In genomic region chr6:85674604-85675003, GRCh38 we compare ENCODE assay signal across 9 cellular contexts. TPM values are rescaled to one million over a fixed set of nuclear protein-coding genes. Genes with fewer than 3 reads are reported as not detected.
A peak's percentile ranks its signal among the peaks of the same experiment; 100 is the strongest.
DNase-seq lines count a peak whose midpoint lies in the region; ATAC-seq and TF ChIP-seq lines count a peak whose summit lies in the region.
"Had no signal": no experiment of that assay in that cellular context is flagged by ENCODE, and none has a peak within 500 bp of the region (broad histone marks: within the 10 kb centered on the region; RNA-seq: fewer than 3 reads in every experiment).

No MANE protein-coding gene starts in this region.

- H3K9me3 Mint-ChIP-seq in Calu3 (ENCODE audit: low read depth, unreplicated experiment), result no peaks in the 10 kb centered on the region
- no peaks in the 10 kb centered on the region for H3K9me3 Mint-ChIP-seq in activated naive CD4-positive, alpha-beta T cell treated with anti-CD3 and anti-CD28 coated beads, Interleukin-2, amount 50 U/mL, for 72 hours
- peaks cover 0 to 6% (median 0%) of the 10 kb centered on the region in 11 donors for H3K9me3 Mint-ChIP-seq in naive thymus-derived CD4-positive, alpha-beta T cell

- BruUV-seq in Calu3 (replicated peaks; lab: Mats Ljungman, UMichigan), result no TSS peak

- H3K4me3 Mint-ChIP-seq in Calu3 (ENCODE audit: low read depth, unreplicated experiment), result no peak overlapping the region
- peak overlapping the region; percentile 25 to 100 (median 94) for H3K4me3 Mint-ChIP-seq in naive thymus-derived CD4-positive, alpha-beta T cell

- peaks cover 29 to 37% of the 10 kb centered on the region in 2 donors for H3K4me1 ChIP-seq in naive thymus-derived CD4-positive, alpha-beta T cell (ENCODE audit: control insufficient read depth in 2 of 2, insufficient read depth in 2 of 2, low read length in 2 of 2)

- peaks cover 77% of the 10 kb centered on the region for H3K36me3 Mint-ChIP-seq in Calu3 (ENCODE audit: insufficient read depth, unreplicated experiment)
- peaks cover 56 to 57% of the 10 kb centered on the region in 2 donors for H3K36me3 Mint-ChIP-seq in activated naive CD4-positive, alpha-beta T cell treated with anti-CD3 and anti-CD28 coated beads, Interleukin-2, amount 50 U/mL, for 72 hours
- H3K36me3 Mint-ChIP-seq in naive thymus-derived CD4-positive, alpha-beta T cell, result peaks cover 9 to 63% (median 36%) of the 10 kb centered on the region in 5 donors

- H3K9me3 ChIP-seq in naive thymus-derived CD4-positive, alpha-beta T cell (ENCODE audit: control insufficient read depth in 2 of 3, low read length in 3 of 3), result no peaks in the 10 kb centered on the region

- H3K27ac Mint-ChIP-seq in Calu3 (ENCODE audit: unreplicated experiment), result peak overlapping the region; percentile 73
- peak overlapping the region; percentile 45 to 55 for H3K27ac Mint-ChIP-seq in activated naive CD4-positive, alpha-beta T cell treated with anti-CD3 and anti-CD28 coated beads, Interleukin-2, amount 50 U/mL, for 72 hours
- H3K27ac Mint-ChIP-seq in naive thymus-derived CD4-positive, alpha-beta T cell, result peak overlapping the region in 8 of 9 donors; percentile 22 to 100 (median 62)

- POLR2A ChIA-PET in naive thymus-derived CD4-positive, alpha-beta T cell (lab: Charles Lee), result interaction anchor here (0.7 to 5.8 kb wide), 3 partner anchors 32 to 81 kb away, joined by 5 to 593 read pairs (median 10); partner anchors contain the start of genes SNX14 and SYNCRIP

- peak overlapping the region; percentile 98 for H3K4me3 ChIP-seq in naive thymus-derived CD4-positive, alpha-beta T cell (ENCODE audit: low read length)

- peaks cover 12% of the 10 kb centered on the region for H3K27me3 Mint-ChIP-seq in Calu3 (ENCODE audit: unreplicated experiment)
- H3K27me3 Mint-ChIP-seq in naive thymus-derived CD4-positive, alpha-beta T cell, result peaks cover 0 to 4% (median 0%) of the 10 kb centered on the region in 5 donors

- peak overlapping the region; percentile 93 for H3K27ac ChIP-seq in naive thymus-derived CD4-positive, alpha-beta T cell (ENCODE audit: low read depth, low read length)

- ATAC-seq in activated naive CD4-positive, alpha-beta T cell treated with anti-CD3 and anti-CD28 coated beads, Interleukin-2, amount 50 U/mL, for 72 hours, result no peak
- no peak for ATAC-seq in naive thymus-derived CD4-positive, alpha-beta T cell
- ATAC-seq in GM18858 (IDR thresholded peaks at IDR 0.05; ENCODE audit: unreplicated experiment) (no peak), GM21423 (IDR thresholded peaks at IDR 0.05; ENCODE audit: unreplicated experiment) (no peak)

- intact Hi-C loops in Calu3 (cut with micrococcal nuclease; ENCODE audit: unreplicated experiment), result no loop called here
- intact Hi-C loops in naive thymus-derived CD4-positive, alpha-beta T cell (cut with micrococcal nuclease), result loop anchor here (5.0 to 10.0 kb wide), 2 partner anchors 50 to 1918 kb away; partner anchors contain the start of gene ORC3 (in 1 of the 2)

- no peak for TF ChIP-seq CTCF in Calu3 (IDR thresholded peaks at IDR 0.05; ENCODE audit: unreplicated experiment)

- DNase-seq in Calu3, result no peak
- DNase-seq in HT1080 (ENCODE audit: low read depth), result peak; percentile 40
- no peak for DNase-seq in activated naive CD4-positive, alpha-beta T cell treated with anti-CD3 and anti-CD28 coated beads, Interleukin-2, amount 50 U/mL, for 72 hours (ENCODE audit: low spot score in 2 of 2)
- no peak for DNase-seq in naive thymus-derived CD4-positive, alpha-beta T cell
- DNase-seq in NCI-H1417 treated with DMSO at 0.1 percent for 48 hours (lab: John Stamatoyannopoulos, UW), result no peak
- DNase-seq: anterior cingulate cortex, substantia nigra had no signal

- CTCF ChIA-PET in Calu3 (lab: Charles Lee), result interaction anchor here (1.3 to 1.7 kb wide), 2 partner anchors 30 to 31 kb away, joined by 4 to 7 read pairs; partner anchors contain the start of gene SYNCRIP
- CTCF ChIA-PET in naive thymus-derived CD4-positive, alpha-beta T cell (lab: Charles Lee), result interaction anchor here (0.9 kb wide), 1 partner anchor 36 kb away, joined by 4 read pairs; no protein-coding TSS in a partner anchor

- H3K27me3 ChIP-seq in naive thymus-derived CD4-positive, alpha-beta T cell (ENCODE audit: control insufficient read depth in 2 of 2, insufficient read depth in 2 of 2, low read length in 2 of 2), result no peaks in the 10 kb centered on the region

- peaks cover 57% of the 10 kb centered on the region for H3K4me1 Mint-ChIP-seq in Calu3 (ENCODE audit: low read depth, unreplicated experiment)
- peaks cover 45 to 72% (median 65%) of the 10 kb centered on the region in 7 donors for H3K4me1 Mint-ChIP-seq in naive thymus-derived CD4-positive, alpha-beta T cell

- H3K36me3 ChIP-seq in naive thymus-derived CD4-positive, alpha-beta T cell (ENCODE audit: control insufficient read depth in 2 of 3, insufficient read depth in 3 of 3, low read length in 3 of 3), result peaks cover 0 to 4% (median 4%) of the 10 kb centered on the region in 3 experiments

RNA-seq across cellular contexts. Expression of gene SYNCRIP, which starts 31.9 kb away (rescaled TPM):
- total RNA-seq in Calu3 (2022), result 153 and 164 TPM in 2 replicates
- 130 and 159 TPM in 2 replicates for total RNA-seq in HT1080 (2014; rRNA removed; shearing (Covaris generic))
- 150 and 170 TPM in 2 replicates for polyA plus RNA-seq in HT1080 (2015; cell fraction: cytosol; rRNA removed)
- polyA plus RNA-seq in HT1080 (2015; cell fraction: nucleus; rRNA removed), result 275 and 278 TPM in 2 replicates
- total RNA-seq in activated naive CD4-positive, alpha-beta T cell treated with anti-CD3 and anti-CD28 coated beads, Interleukin-2, amount 50 U/mL, for 72 hours, result 100 to 1,000 TPM in 1 of 2 donors, 10 to 100 TPM in 1; 78.3 to 147 TPM
- 100 to 1,000 TPM in 1 of 5 experiments, 10 to 100 TPM in 4; 69.8 to 131 (median 82.2) TPM for total RNA-seq in naive thymus-derived CD4-positive, alpha-beta T cell
- polyA plus RNA-seq in naive thymus-derived CD4-positive, alpha-beta T cell, result 10 to 100 TPM; 71.5 to 84.9 TPM
